8 cellular contexts compared by ENCODE assay signal in the genomic region with DNA sequence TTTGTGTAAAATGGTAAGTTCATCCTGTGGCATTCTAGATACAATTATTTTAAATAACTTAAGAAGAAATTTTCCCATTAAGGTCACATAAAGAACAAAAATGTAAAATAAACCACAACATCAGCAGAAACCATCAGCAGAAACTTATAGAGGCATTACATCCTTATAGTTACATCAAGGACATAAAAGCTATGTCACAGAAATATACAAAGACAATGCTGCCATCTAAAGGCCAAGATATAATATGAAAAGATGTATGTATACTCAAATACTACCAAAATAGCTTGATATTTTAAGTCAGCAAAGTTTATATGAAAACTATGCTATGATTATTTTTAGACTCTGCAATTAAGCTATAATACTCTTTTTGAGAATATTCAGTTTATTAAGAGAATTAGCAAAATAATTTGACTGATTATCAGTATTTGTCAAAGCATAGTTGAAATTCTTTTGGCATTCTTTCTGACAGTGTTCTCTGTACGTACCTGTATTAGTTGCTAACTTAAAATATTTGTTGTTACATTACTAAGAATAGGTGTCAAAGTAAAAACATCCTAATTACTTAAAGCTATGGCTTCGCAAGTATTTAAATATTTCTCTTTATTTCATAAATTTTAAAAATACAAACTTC. TPM values are rescaled to one million over a fixed set of nuclear protein-coding genes. Genes with fewer than 3 reads are reported as not detected.
DNase-seq lines count a peak whose midpoint lies in the region; ATAC-seq and TF ChIP-seq lines count a peak whose summit lies in the region.

No MANE protein-coding gene starts in this region.

- WGBS in mesenchymal stem cell = no CpG with 5 or more reads among the region's 2 CpGs

- H2BK12ac ChIP-seq in mesenchymal stem cell (ENCODE audit: low read length in 2 of 2) = no peak overlapping the region

- peaks cover 3% of the 10 kb centered on the region for H3K79me1 ChIP-seq in mesenchymal stem cell (replicated peaks; ENCODE audit: low read length, poor library complexity, severe bottlenecking)

- H3K27me3 Mint-ChIP-seq in activated naive CD4-positive, alpha-beta T cell treated with anti-CD3 and anti-CD28 coated beads for 36 hours (ENCODE audit: low read depth) = no peaks in the 10 kb centered on the region

- CTCF ChIA-PET in activated naive CD4-positive, alpha-beta T cell treated with anti-CD3 and anti-CD28 coated beads for 36 hours (lab: Charles Lee) = interaction anchor here (0.6 to 2.8 kb wide), 8 partner anchors 17 to 430 kb away, joined by 3 to 56 read pairs (median 4); no protein-coding TSS in a partner anchor

- H2BK15ac ChIP-seq in mesenchymal stem cell (ENCODE audit: low read depth, poor library complexity, severe bottlenecking) = no peak overlapping the region

- H3K4me3 Mint-ChIP-seq in activated naive CD4-positive, alpha-beta T cell treated with anti-CD3 and anti-CD28 coated beads for 36 hours = no peak overlapping the region

- H3K4me3 ChIP-seq in AG09309 (ENCODE audit: control insufficient read depth, low read depth, low read length) (no peak overlapping the region), mesenchymal stem cell (ENCODE audit: insufficient read depth in 1 of 2, low read depth in 1 of 2, low read length in 2 of 2) (no peak overlapping the region)

- TF ChIP-seq CTCF in AG09309 (IDR thresholded peaks at IDR 0.05; ENCODE audit: control insufficient read depth, insufficient read depth, low read depth, low read length, missing control alignments) (peak; percentile 17), GM13976 (IDR thresholded peaks at IDR 0.05; ENCODE audit: borderline replicate concordance, control extremely low read depth, extremely low read depth, insufficient read depth, missing control alignments) (no peak)

- in situ Hi-C loops in GM13976 (cut with MboI; ENCODE audit: low sequenced_read_pairs, unreplicated experiment) (no loop called here), T47D (cut with HindIII; ENCODE audit: low pct_unique_long_range_greater_than_20kb, low sequenced_read_pairs) (no loop called here)

- no peak overlapping the region for H3K9ac ChIP-seq in mesenchymal stem cell (ENCODE audit: low read length)

- no peak for DNase-seq in AG09309 (ENCODE audit: low read depth)
- DNase-seq in GM13976 (ENCODE audit: low spot score) = peak; percentile 18
- DNase-seq in NCI-H345 treated with DMSO at 0.1 percent for 48 hours (lab: John Stamatoyannopoulos, UW; ENCODE audit: unreplicated experiment) = peak; percentile 18
- peak; percentile 10 to 72 for DNase-seq in T47D (ENCODE audit: low read depth in 1 of 2, low spot score in 1 of 2)
- DNase-seq in mesenchymal stem cell = peak; percentile 69
- DNase-seq in stimulated activated CD8-positive, alpha-beta memory T cell treated with anti-CD3 and anti-CD28 coated beads, Interleukin-4, amount 100 ng/mL, for 48 hours = no peak
- DNase-seq in activated naive CD4-positive, alpha-beta T cell treated with anti-CD3 and anti-CD28 coated beads for 36 hours = no peak

- no peaks in the 10 kb centered on the region for H3K9me3 ChIP-seq in mesenchymal stem cell (ENCODE audit: control insufficient read depth, low read length)

- no peak overlapping the region for H3K14ac ChIP-seq in mesenchymal stem cell (ENCODE audit: low read length in 2 of 2)

- ATAC-seq in HG03103 (IDR thresholded peaks at IDR 0.05; ENCODE audit: low read depth, unreplicated experiment) = peak; percentile 63

- no peaks in the 10 kb centered on the region for H3K36me3 Mint-ChIP-seq in activated naive CD4-positive, alpha-beta T cell treated with anti-CD3 and anti-CD28 coated beads for 36 hours (ENCODE audit: low read depth)

- no peak overlapping the region for H3K23ac ChIP-seq in mesenchymal stem cell (ENCODE audit: low read length in 2 of 2)

- H4K91ac ChIP-seq in mesenchymal stem cell (ENCODE audit: low read length) = no peak overlapping the region

- no peaks in the 10 kb centered on the region for H3K4me1 ChIP-seq in mesenchymal stem cell (ENCODE audit: control insufficient read depth, insufficient read depth, low read depth, low read length)

- H2BK5ac ChIP-seq in mesenchymal stem cell (ENCODE audit: low read depth, low read length, poor library complexity, severe bottlenecking) = no peak overlapping the region

- H3K27ac ChIP-seq in mesenchymal stem cell (ENCODE audit: low read length, poor library complexity, severe bottlenecking) = no peak overlapping the region

- H3K4me2 ChIP-seq in mesenchymal stem cell (ENCODE audit: low read length, poor library complexity, severe bottlenecking) = no peak overlapping the region

- no peak overlapping the region for H3K27ac Mint-ChIP-seq in activated naive CD4-positive, alpha-beta T cell treated with anti-CD3 and anti-CD28 coated beads for 36 hours

- H3K4me1 Mint-ChIP-seq in activated naive CD4-positive, alpha-beta T cell treated with anti-CD3 and anti-CD28 coated beads for 36 hours (ENCODE audit: low read depth) = no peaks in the 10 kb centered on the region

- H2AK5ac ChIP-seq in mesenchymal stem cell (ENCODE audit: low read length, severe bottlenecking) = no peak overlapping the region

- intact Hi-C loops in activated naive CD4-positive, alpha-beta T cell treated with anti-CD3 and anti-CD28 coated beads for 36 hours (cut with micrococcal nuclease) = loop anchor here (1.0 to 10.0 kb wide), 4 partner anchors 85 to 771 kb away; partner anchors contain the start of gene EFNA5

- no peak overlapping the region for H3K18ac ChIP-seq in mesenchymal stem cell (ENCODE audit: low read depth in 1 of 2, low read length in 2 of 2)

- H3K9me3 Mint-ChIP-seq in activated naive CD4-positive, alpha-beta T cell treated with anti-CD3 and anti-CD28 coated beads for 36 hours = no peaks in the 10 kb centered on the region

- no peak overlapping the region for H4K8ac ChIP-seq in mesenchymal stem cell (ENCODE audit: low read length)

- H3K4ac ChIP-seq in mesenchymal stem cell (ENCODE audit: low read depth in 1 of 2, low read length in 2 of 2) = no peak overlapping the region

- H3K36me3 ChIP-seq in mesenchymal stem cell (ENCODE audit: control insufficient read depth in 1 of 2, insufficient read depth in 2 of 2, low read depth in 1 of 2, low read length in 2 of 2) = peaks cover 0 to 13% of the 10 kb centered on the region in 2 experiments

- H3K27me3 ChIP-seq in mesenchymal stem cell (ENCODE audit: control insufficient read depth in 1 of 2, insufficient read depth in 1 of 2, low read length in 2 of 2) = no peaks in the 10 kb centered on the region

- no peak overlapping the region for H2BK120ac ChIP-seq in mesenchymal stem cell (ENCODE audit: low read depth, low read length)

- no peak overlapping the region for H2AFZ ChIP-seq in mesenchymal stem cell (ENCODE audit: low read depth, low read length)

RNA-seq across cellular contexts. Expression of gene FBXL17, which starts 36.2 kb away (rescaled TPM):
- 8.7 TPM for polyA plus RNA-seq in mesenchymal stem cell (2013, experiment 1 of 2)
- 9.1 TPM for polyA plus RNA-seq in mesenchymal stem cell (2013, experiment 2 of 2)
- total RNA-seq in activated naive CD4-positive, alpha-beta T cell treated with anti-CD3 and anti-CD28 coated beads for 36 hours = 1 to 10 TPM; 3.5 to 4.3 TPM

Comparison
In these comparisons a context has a peak if more than half of its experiments do, and no peak if none do; other contexts are left out.
1. DNase-seq: peak in GM13976 (single experiment), NCI-H345 treated with DMSO at 0.1 percent for 48 hours (single experiment), T47D (2 of 2) and mesenchymal stem cell (single experiment); none in AG09309 (single experiment), stimulated activated CD8-positive, alpha-beta memory T cell treated with anti-CD3 and anti-CD28 coated beads, Interleukin-4, amount 100 ng/mL, for 48 hours (single experiment) and activated naive CD4-positive, alpha-beta T cell treated with anti-CD3 and anti-CD28 coated beads for 36 hours (single experiment).